Comparison of ENCODE assay signal across 10 cellular contexts in genomic region chr11:69700278-69701140, GRCh38. TPM values are rescaled to one million over a fixed set of nuclear protein-coding genes. Genes with fewer than 3 reads are reported as not detected.
DNase-seq lines count a peak whose midpoint lies in the region; ATAC-seq and TF ChIP-seq lines count a peak whose summit lies in the region.
"Had no signal": no experiment of that assay in that cellular context is flagged by ENCODE, and none has a peak within 500 bp of the region (broad histone marks: within the 10 kb centered on the region; RNA-seq: fewer than 3 reads in every experiment).

No MANE protein-coding gene starts in this region.

- ATAC-seq in left lobe of liver: peak; percentile 92
- no peak for ATAC-seq in HG03342 (IDR thresholded peaks at IDR 0.05; ENCODE audit: unreplicated experiment)
- no peak for ATAC-seq in GM21367 (IDR thresholded peaks at IDR 0.05; ENCODE audit: unreplicated experiment)

- H3K9me3 Mint-ChIP-seq in IgD-negative memory B cell: no peaks in the 10 kb centered on the region

- H3K9me3 ChIP-seq in uterus: no peaks in the 10 kb centered on the region

- no peak overlapping the region for H3K4me3 ChIP-seq in uterus

- H3K4me3 Mint-ChIP-seq in IgD-negative memory B cell: no peak overlapping the region

- H3K36me3 Mint-ChIP-seq in IgD-negative memory B cell: no peaks in the 10 kb centered on the region

- peaks cover 0 to 4% (median 2%) of the 10 kb centered on the region in 3 donors for H3K4me1 Mint-ChIP-seq in IgD-negative memory B cell

- H3K36me3 ChIP-seq in uterus: no peaks in the 10 kb centered on the region

- no peak for TF ChIP-seq CTCF in uterus (IDR thresholded peaks at IDR 0.05)

- peaks cover 53% of the 10 kb centered on the region for H3K27me3 Mint-ChIP-seq in IgD-negative memory B cell

- intact Hi-C loops in uterus (cut with DNase I; ENCODE audit: low total_unique reads): no loop called here

- H3K4me1 ChIP-seq in uterus: peaks cover 0 to 17% of the 10 kb centered on the region in 2 donors

- peak overlapping the region in 2 of 3 donors; percentile 28 to 67 for H3K27ac Mint-ChIP-seq in IgD-negative memory B cell

- DNase-seq in AG08396 (ENCODE audit: low spot score): peak; percentile 81
- DNase-seq in astrocyte of the hippocampus (ENCODE audit: low read depth, low spot score): peak; percentile 90
- peak; percentile 85 for DNase-seq in left lobe of liver (ENCODE audit: low spot score)
- DNase-seq in SKM-1 (lab: John Stamatoyannopoulos, UW; ENCODE audit: unreplicated experiment): no peak
- DNase-seq in uterus: no peak

- peaks cover 0 to 39% of the 10 kb centered on the region in 2 donors for H3K27me3 ChIP-seq in uterus

- H3K27ac ChIP-seq in uterus: no peak overlapping the region

- no peak for TF ChIP-seq POLR2A in uterus (IDR thresholded peaks at IDR 0.05)

RNA-seq across cellular contexts. Expression of gene FGF19, which starts 3.3 kb away (rescaled TPM):
- polyA plus RNA-seq in IgD-negative memory B cell: not detected
- total RNA-seq in left lobe of liver (0.15 TPM), uterus (under 1 TPM in 1 of 4 donors, not detected in 3; 0.97 TPM)
- total RNA-seq: mononuclear cell; T-helper 1 cell treated with Interleukin-12 subunit alpha and Interleukin-12 subunit beta and Interleukin-4 antibody, amounts not matched to agents 30 ng/mL and 1 ng/mL, for 36 hours had no signal

RNA-seq across cellular contexts. Expression of gene LTO1, which starts 25.4 kb away (rescaled TPM):
- polyA plus RNA-seq in IgD-negative memory B cell: 14.0 TPM
- total RNA-seq in left lobe of liver: 7.6 TPM
- total RNA-seq in uterus: 10 to 100 TPM in 2 of 4 donors, 1 to 10 TPM in 2; 4.1 to 30.7 (median 17.4) TPM

RNA-seq across cellular contexts. Expression of gene CCND1, which starts 59.6 kb away (rescaled TPM):
- polyA plus RNA-seq in IgD-negative memory B cell: 9.6 TPM
- total RNA-seq in left lobe of liver (82.6 TPM), uterus (10 to 100 TPM in 3 of 4 donors, 1 to 10 TPM in 1; 2.9 to 96.5 (median 20.5) TPM)

Comparison
In these comparisons a context has a peak if more than half of its experiments do, and no peak if none do; other contexts are left out.
1. DNase-seq: peak in AG08396 (single experiment), astrocyte of the hippocampus (single experiment) and left lobe of liver (single experiment); none in SKM-1 (single experiment) and uterus (0 of 2).